Comparison of ENCODE assay signal across 3 cellular contexts in genomic region chr18:63440219-63440618, GRCh38.
TF ChIP-seq lines count a peak whose summit lies in the region.

No MANE protein-coding gene starts in this region.

TF ChIP-seq in SK-N-SH treated with all-trans-retinoic acid at 6 μM for 48 hours, 23 proteins besides CTCF, POLR2A, EP300 and RAD21:
- no peak for TF ChIP-seq ISL1 (CRISPR knock-in tag; IDR thresholded peaks at IDR 0.05)
- no peak for TF ChIP-seq ZFP3 (CRISPR knock-in tag; IDR thresholded peaks at IDR 0.05)
- TF ChIP-seq CREB5 (CRISPR knock-in tag; IDR thresholded peaks at IDR 0.05; ENCODE audit: low read depth): no peak
- TF ChIP-seq TSHZ2 (CRISPR knock-in tag; IDR thresholded peaks at IDR 0.05): no peak
- no peak for TF ChIP-seq ESRRG (CRISPR knock-in tag; IDR thresholded peaks at IDR 0.05)
- TF ChIP-seq TOX (CRISPR knock-in tag; IDR thresholded peaks at IDR 0.05; ENCODE audit: borderline replicate concordance): no peak
- TF ChIP-seq TCF4 (CRISPR knock-in tag; IDR thresholded peaks at IDR 0.05; ENCODE audit: borderline replicate concordance): no peak
- no peak for TF ChIP-seq RARB (CRISPR knock-in tag; IDR thresholded peaks at IDR 0.05)
- TF ChIP-seq POU6F1 (CRISPR knock-in tag; IDR thresholded peaks at IDR 0.05; ENCODE audit: borderline replicate concordance, low read depth): no peak
- no peak for TF ChIP-seq ARNTL (CRISPR knock-in tag; IDR thresholded peaks at IDR 0.05; ENCODE audit: borderline replicate concordance, low read depth)
- no peak for TF ChIP-seq ZC3H10 (CRISPR knock-in tag; IDR thresholded peaks at IDR 0.05)
- no peak for TF ChIP-seq ZNF8 (CRISPR knock-in tag; IDR thresholded peaks at IDR 0.05)
- no peak for TF ChIP-seq SNAI2 (CRISPR knock-in tag; IDR thresholded peaks at IDR 0.05)
- TF ChIP-seq GLIS3 (CRISPR knock-in tag; IDR thresholded peaks at IDR 0.05): no peak
- TF ChIP-seq PPARA (CRISPR knock-in tag; IDR thresholded peaks at IDR 0.05; ENCODE audit: borderline replicate concordance): no peak

TF ChIP-seq in SK-N-SH, 30 proteins besides CTCF, POLR2A, EP300 and RAD21:
- TF ChIP-seq POLR2AphosphoS5 (IDR thresholded peaks at IDR 0.05; ENCODE audit: low read depth, low read length): no peak
- no peak for TF ChIP-seq EZH2phosphoT487 (IDR thresholded peaks at IDR 0.05; ENCODE audit: borderline replicate concordance, low read depth)
- no peak for TF ChIP-seq NFIC (IDR thresholded peaks at IDR 0.05; ENCODE audit: borderline replicate concordance)
- TF ChIP-seq TAF1 (IDR thresholded peaks at IDR 0.05; ENCODE audit: borderline replicate concordance, low read depth, low read length): no peak
- no peak for TF ChIP-seq CHD2 (IDR thresholded peaks at IDR 0.05; ENCODE audit: low read length, partially characterized antibody)
- no peak for TF ChIP-seq IRF3 (IDR thresholded peaks at IDR 0.05; ENCODE audit: low read depth, low read length)
- no peak for TF ChIP-seq ELF1 (IDR thresholded peaks at IDR 0.05)
- TF ChIP-seq MAX (IDR thresholded peaks at IDR 0.05; ENCODE audit: low read depth): no peak
- no peak for TF ChIP-seq PBX3 (IDR thresholded peaks at IDR 0.05)
- no peak for TF ChIP-seq TEAD4 (IDR thresholded peaks at IDR 0.05; ENCODE audit: borderline replicate concordance, insufficient read depth)
- no peak for TF ChIP-seq GATA2 (CRISPR knock-in tag; IDR thresholded peaks at IDR 0.05)
- no peak for TF ChIP-seq RCOR1 (IDR thresholded peaks at IDR 0.05; ENCODE audit: low read length)
- no peak for TF ChIP-seq YY1 (IDR thresholded peaks at IDR 0.05; ENCODE audit: low read depth)
- TF ChIP-seq JUND (IDR thresholded peaks at IDR 0.05): no peak
- TF ChIP-seq USF1 (IDR thresholded peaks at IDR 0.05; ENCODE audit: borderline replicate concordance, low read depth): no peak
- TF ChIP-seq SMC3 (IDR thresholded peaks at IDR 0.05; ENCODE audit: low read depth, low read length): no peak
- TF ChIP-seq USF2 (IDR thresholded peaks at IDR 0.05; ENCODE audit: borderline replicate concordance, low read depth, low read length): no peak
- TF ChIP-seq GABPA (IDR thresholded peaks at IDR 0.05; ENCODE audit: low read depth): no peak

TF ChIP-seq in K562, 482 proteins besides CTCF, POLR2A, EP300 and RAD21:
- no peak for TF ChIP-seq XRCC5 (IDR thresholded peaks at IDR 0.05; ENCODE audit: low read depth, low read length)
- no peak for TF ChIP-seq PBX2 (CRISPR knock-in tag; IDR thresholded peaks at IDR 0.05; ENCODE audit: low read depth)
- TF ChIP-seq PBX2 (tag; conservative IDR thresholded peaks at IDR 0.05; ENCODE audit: low read depth): no peak
- TF ChIP-seq CREM (IDR thresholded peaks at IDR 0.05; ENCODE audit: low read depth): no peak
- no peak for TF ChIP-seq MYBL2 (IDR thresholded peaks at IDR 0.05; ENCODE audit: low read depth)
- TF ChIP-seq MYBL2 (CRISPR knock-in tag; IDR thresholded peaks at IDR 0.05; ENCODE audit: borderline replicate concordance): no peak
- TF ChIP-seq TFAP4 (CRISPR knock-in tag; IDR thresholded peaks at IDR 0.05; ENCODE audit: borderline replicate concordance): no peak
- no peak for TF ChIP-seq BRF1 (IDR thresholded peaks at IDR 0.05; ENCODE audit: borderline replicate concordance, extremely low read depth, insufficient read length)
- no peak for TF ChIP-seq FOXA3 (CRISPR knock-in tag; conservative IDR thresholded peaks at IDR 0.05 in 1 of 2, IDR thresholded peaks at IDR 0.05 in 1 of 2)
- TF ChIP-seq MTA1 (IDR thresholded peaks at IDR 0.05; ENCODE audit: borderline replicate concordance): no peak
TF ChIP-seq in K562: peak in this region for 0.
